Comparison of ENCODE assay signal across 28 cellular contexts in the genomic region with DNA sequence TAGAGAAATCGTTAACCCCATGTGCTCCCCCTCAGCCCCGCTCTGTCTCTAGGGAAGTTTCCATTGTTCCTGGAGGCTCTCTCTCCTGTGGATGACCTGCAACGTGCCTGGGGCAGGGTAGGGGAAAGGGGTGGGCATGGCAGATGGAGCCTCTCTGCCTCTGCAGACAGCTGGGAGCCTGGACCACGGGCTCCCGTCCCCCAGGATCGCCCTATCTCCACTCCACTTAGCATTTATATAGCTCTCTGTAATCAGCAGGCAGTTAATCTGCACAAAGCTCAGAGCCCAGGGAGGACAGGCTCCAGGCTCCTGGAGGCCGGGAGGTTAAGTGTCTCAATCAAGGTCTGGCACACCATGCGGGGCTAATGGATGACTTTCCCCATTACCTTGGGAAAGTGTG.
A peak's percentile ranks its signal among the peaks of the same experiment; 100 is the strongest.
DNase-seq lines count a peak whose midpoint lies in the region; ATAC-seq and TF ChIP-seq lines count a peak whose summit lies in the region.
"Had no signal": no experiment of that assay in that cellular context is flagged by ENCODE, and none has a peak within 500 bp of the region (broad histone marks: within the 10 kb centered on the region; RNA-seq: fewer than 3 reads in every experiment).

No MANE protein-coding gene starts in this region.

- H3K9me3 ChIP-seq in BE2C (no peaks in the 10 kb centered on the region), HEK293 (ENCODE audit: control insufficient read depth, insufficient read depth, low read depth, low read length) (no peaks in the 10 kb centered on the region), right atrium auricular region (no peaks in the 10 kb centered on the region)
- H3K9me3 ChIP-seq: ascending aorta, colonic mucosa, neutrophil, thoracic aorta had no signal

- H3K4me1 ChIP-seq in BE2C: peaks cover 19% of the 10 kb centered on the region
- no peaks in the 10 kb centered on the region for H3K4me1 ChIP-seq in HEK293 (ENCODE audit: control insufficient read depth, insufficient read depth, low read length)
- H3K4me1 ChIP-seq in right atrium auricular region: peaks cover 0 to 16% of the 10 kb centered on the region in 2 donors
- H3K4me1 ChIP-seq: ascending aorta, colonic mucosa had no signal

- POLR2A ChIA-PET in HEK293 (lab: Yijun Ruan, JAX): no interaction called here
- POLR2A ChIA-PET in WTC11 (lab: Charles Lee): no interaction called here

- peaks cover 32% of the 10 kb centered on the region for H3K4me1 Mint-ChIP-seq in WTC11
- H3K4me1 Mint-ChIP-seq: activated CD8-positive, alpha-beta memory T cell treated with anti-CD3 and anti-CD28 coated beads, Interleukin-2, amount 10 ng/mL, durations not matched to agents 7 days and 5 days; CD8-positive, alpha-beta memory T cell; stimulated activated naive CD8-positive, alpha-beta T cell treated with anti-CD3 and anti-CD28 coated beads, Interleukin-15, amount 100 ng/mL, for 72 hours had no signal

- DNase-seq in BE2C: peak; percentile 81
- no peak for DNase-seq in WTC11 (ENCODE audit: low spot score)
- no peak for DNase-seq in right atrium auricular region (ENCODE audit: low spot score)
- no peak for DNase-seq in RPMI8226
- DNase-seq in HK-2 (ENCODE audit: unreplicated experiment): no peak
- DNase-seq in activated CD8-positive, alpha-beta memory T cell treated with anti-CD3 and anti-CD28 coated beads, Interleukin-2, amount 50 U/mL, for 48 hours: no peak
- DNase-seq: activated CD4-positive, alpha-beta T cell treated with anti-CD3 and anti-CD28 coated beads, Interleukin-2, amount 50 U/mL, for 4 hours; activated CD8-positive, alpha-beta memory T cell treated with anti-CD3 and anti-CD28 coated beads, Interleukin-2, amount 10 ng/mL, durations not matched to agents 7 days and 5 days; activated T-cell treated with anti-CD3 and anti-CD28 coated beads, Interleukin-2, amount 50 U/mL, for 48 hours; CD8-positive, alpha-beta memory T cell; colonic mucosa; DMS53; effector CD8-positive, alpha-beta T cell; IMR-90; NCI-H226; posterior cingulate gyrus; stimulated activated CD4-positive, alpha-beta T cell treated with anti-CD3 and anti-CD28 coated beads, Interleukin-12 subunit alpha, Interleukin-12 subunit beta, amount 100 ng/mL, for 4 hours; stimulated activated CD4-positive, alpha-beta T cell treated with anti-CD3 and anti-CD28 coated beads, Interleukin-2, amount 100 ng/mL, for 48 hours; stimulated activated naive CD8-positive, alpha-beta T cell treated with anti-CD3 and anti-CD28 coated beads, Interleukin-15, amount 100 ng/mL, for 72 hours had no signal

- H3K27me3 ChIP-seq in BE2C (no peaks in the 10 kb centered on the region), right atrium auricular region (no peaks in the 10 kb centered on the region)
- H3K27me3 ChIP-seq: ascending aorta, colonic mucosa, neutrophil had no signal

- H3K36me3 ChIP-seq in BE2C (peaks cover 22% of the 10 kb centered on the region), HEK293 (ENCODE audit: control insufficient read depth in 2 of 2, insufficient read depth in 1 of 2, low read length in 2 of 2) (no peaks in the 10 kb centered on the region), right atrium auricular region (no peaks in the 10 kb centered on the region)
- H3K36me3 ChIP-seq: colonic mucosa, neutrophil had no signal

- H3K27ac ChIP-seq in HEK293 (ENCODE audit: extremely low read depth, low read depth, low read length) (no peak overlapping the region), right atrium auricular region (peak overlapping the region; percentile 56 to 64)
- H3K27ac ChIP-seq: ascending aorta, colonic mucosa, epithelial cell of prostate, neutrophil, SK-N-MC, thoracic aorta had no signal

- CTCF ChIA-PET in HEK293 (lab: Yijun Ruan, JAX) (no interaction called here), WTC11 (lab: Charles Lee) (interaction anchor here (0.6 to 1.0 kb wide), 2 partner anchors 18 to 648 kb away, joined by 3 to 4 read pairs; no protein-coding TSS in a partner anchor)

- H3K4me3 ChIP-seq in BE2C (ENCODE audit: low read depth, low read length) (no peak overlapping the region), HEK293 (ENCODE audit: low read depth, low read length) (no peak overlapping the region), right atrium auricular region (no peak overlapping the region)
- H3K4me3 ChIP-seq: ascending aorta, colonic mucosa, SK-N-MC, thoracic aorta had no signal

- no peak overlapping the region for H3K27ac Mint-ChIP-seq in WTC11
- H3K27ac Mint-ChIP-seq: activated CD8-positive, alpha-beta memory T cell treated with anti-CD3 and anti-CD28 coated beads, Interleukin-2, amount 10 ng/mL, durations not matched to agents 7 days and 5 days; CD8-positive, alpha-beta memory T cell; mesothelial cell of epicardium; stimulated activated naive CD8-positive, alpha-beta T cell treated with anti-CD3 and anti-CD28 coated beads, Interleukin-15, amount 100 ng/mL, for 72 hours had no signal

- ATAC-seq in WTC11 (peak; percentile 39), GM21723 (IDR thresholded peaks at IDR 0.05; ENCODE audit: unreplicated experiment) (no peak)
- ATAC-seq: activated CD8-positive, alpha-beta memory T cell treated with anti-CD3 and anti-CD28 coated beads, Interleukin-2, amount 10 ng/mL, durations not matched to agents 7 days and 5 days; sciatic nerve; stimulated activated naive CD8-positive, alpha-beta T cell treated with anti-CD3 and anti-CD28 coated beads, Interleukin-15, amount 100 ng/mL, for 72 hours had no signal

- H3K4me3 Mint-ChIP-seq in WTC11: no peak overlapping the region
- H3K4me3 Mint-ChIP-seq: activated CD8-positive, alpha-beta memory T cell treated with anti-CD3 and anti-CD28 coated beads, Interleukin-2, amount 10 ng/mL, durations not matched to agents 7 days and 5 days; CD8-positive, alpha-beta memory T cell; mesothelial cell of epicardium; stimulated activated naive CD8-positive, alpha-beta T cell treated with anti-CD3 and anti-CD28 coated beads, Interleukin-15, amount 100 ng/mL, for 72 hours had no signal

- H3K36me3 Mint-ChIP-seq in WTC11: no peaks in the 10 kb centered on the region
- H3K36me3 Mint-ChIP-seq: activated CD8-positive, alpha-beta memory T cell treated with anti-CD3 and anti-CD28 coated beads, Interleukin-2, amount 10 ng/mL, durations not matched to agents 7 days and 5 days; CD8-positive, alpha-beta memory T cell; mesothelial cell of epicardium had no signal

- H3K27me3 Mint-ChIP-seq in WTC11 (ENCODE audit: low read depth): peaks cover 4% of the 10 kb centered on the region; the same call in 1 of the 2 replicates

- no peaks in the 10 kb centered on the region for H3K9me3 Mint-ChIP-seq in WTC11
- H3K9me3 Mint-ChIP-seq: CD8-positive, alpha-beta memory T cell; mesothelial cell of epicardium; stimulated activated naive CD8-positive, alpha-beta T cell treated with anti-CD3 and anti-CD28 coated beads, Interleukin-15, amount 100 ng/mL, for 72 hours had no signal

- no peak for TF ChIP-seq CTCF in BE2C (IDR thresholded peaks at IDR 0.05; ENCODE audit: low read depth, low read length)
- TF ChIP-seq CTCF in HEK293 (tag by site-specific recombination; IDR thresholded peaks at IDR 0.05): no peak
- no peak for TF ChIP-seq CTCF in WTC11 (IDR thresholded peaks at IDR 0.05)
- no peak for TF ChIP-seq CTCF in right atrium auricular region (IDR thresholded peaks at IDR 0.05)

TF ChIP-seq in HEK293, 187 proteins besides CTCF, POLR2A, EP300 and RAD21:
- TF ChIP-seq ZNF266 (tag by site-specific recombination; IDR thresholded peaks at IDR 0.05; ENCODE audit: low read depth): no peak
- peak; percentile 45 for TF ChIP-seq ZIC2 (tag by site-specific recombination; IDR thresholded peaks at IDR 0.05)
- TF ChIP-seq REPIN1 (tag by site-specific recombination; IDR thresholded peaks at IDR 0.05; ENCODE audit: low read depth): no peak

TF ChIP-seq in WTC11, 78 proteins besides CTCF, POLR2A, EP300 and RAD21 (continues in another document):
- TF ChIP-seq ZNF232 (CRISPR knock-in tag; IDR thresholded peaks at IDR 0.05): no peak
- TF ChIP-seq RORB (CRISPR knock-in tag; IDR thresholded peaks at IDR 0.05): no peak
- TF ChIP-seq, protein P1, sequence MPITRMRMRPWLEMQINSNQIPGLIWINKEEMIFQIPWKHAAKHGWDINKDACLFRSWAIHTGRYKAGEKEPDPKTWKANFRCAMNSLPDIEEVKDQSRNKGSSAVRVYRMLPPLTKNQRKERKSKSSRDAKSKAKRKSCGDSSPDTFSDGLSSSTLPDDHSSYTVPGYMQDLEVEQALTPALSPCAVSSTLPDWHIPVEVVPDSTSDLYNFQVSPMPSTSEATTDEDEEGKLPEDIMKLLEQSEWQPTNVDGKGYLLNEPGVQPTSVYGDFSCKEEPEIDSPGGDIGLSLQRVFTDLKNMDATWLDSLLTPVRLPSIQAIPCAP (CRISPR knock-in tag; IDR thresholded peaks at IDR 0.05): no peak
- no peak for TF ChIP-seq NR1H2 (CRISPR knock-in tag; IDR thresholded peaks at IDR 0.05)
- no peak for TF ChIP-seq ZNF671 (CRISPR knock-in tag; IDR thresholded peaks at IDR 0.05)
- no peak for TF ChIP-seq ZNF263 (CRISPR knock-in tag; IDR thresholded peaks at IDR 0.05; ENCODE audit: low read depth)
- TF ChIP-seq NFE2L1 (CRISPR knock-in tag; IDR thresholded peaks at IDR 0.05): no peak
- TF ChIP-seq MYBL2 (CRISPR knock-in tag; IDR thresholded peaks at IDR 0.05): no peak
- TF ChIP-seq FOXJ3 (CRISPR knock-in tag; IDR thresholded peaks at IDR 0.05; ENCODE audit: borderline replicate concordance): no peak
- TF ChIP-seq, protein P2, sequence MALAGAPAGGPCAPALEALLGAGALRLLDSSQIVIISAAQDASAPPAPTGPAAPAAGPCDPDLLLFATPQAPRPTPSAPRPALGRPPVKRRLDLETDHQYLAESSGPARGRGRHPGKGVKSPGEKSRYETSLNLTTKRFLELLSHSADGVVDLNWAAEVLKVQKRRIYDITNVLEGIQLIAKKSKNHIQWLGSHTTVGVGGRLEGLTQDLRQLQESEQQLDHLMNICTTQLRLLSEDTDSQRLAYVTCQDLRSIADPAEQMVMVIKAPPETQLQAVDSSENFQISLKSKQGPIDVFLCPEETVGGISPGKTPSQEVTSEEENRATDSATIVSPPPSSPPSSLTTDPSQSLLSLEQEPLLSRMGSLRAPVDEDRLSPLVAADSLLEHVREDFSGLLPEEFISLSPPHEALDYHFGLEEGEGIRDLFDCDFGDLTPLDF (CRISPR knock-in tag; IDR thresholded peaks at IDR 0.05): no peak
- TF ChIP-seq ZNF423 (CRISPR knock-in tag; IDR thresholded peaks at IDR 0.05): no peak
- no peak for TF ChIP-seq TEAD1 (CRISPR knock-in tag; IDR thresholded peaks at IDR 0.05)
- TF ChIP-seq, protein P3, sequence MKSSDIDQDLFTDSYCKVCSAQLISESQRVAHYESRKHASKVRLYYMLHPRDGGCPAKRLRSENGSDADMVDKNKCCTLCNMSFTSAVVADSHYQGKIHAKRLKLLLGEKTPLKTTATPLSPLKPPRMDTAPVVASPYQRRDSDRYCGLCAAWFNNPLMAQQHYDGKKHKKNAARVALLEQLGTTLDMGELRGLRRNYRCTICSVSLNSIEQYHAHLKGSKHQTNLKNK (CRISPR knock-in tag; IDR thresholded peaks at IDR 0.05): no peak
- no peak for TF ChIP-seq NR2C2 (CRISPR knock-in tag; IDR thresholded peaks at IDR 0.05)
- TF ChIP-seq IRF2 (CRISPR knock-in tag; IDR thresholded peaks at IDR 0.05; ENCODE audit: borderline replicate concordance, low read depth): no peak
- no peak for TF ChIP-seq ZNF138 (CRISPR knock-in tag; conservative IDR thresholded peaks at IDR 0.05)
- no peak for TF ChIP-seq ZBTB21 (CRISPR knock-in tag; IDR thresholded peaks at IDR 0.05; ENCODE audit: borderline replicate concordance)
